In genomic region chr17:77345260-77345910, GRCh38 we compare ENCODE assay signal across 18 cellular contexts.
A peak's percentile ranks its signal among the peaks of the same experiment; 100 is the strongest.
DNase-seq lines count a peak whose midpoint lies in the region; ATAC-seq, FAIRE-seq and TF ChIP-seq lines count a peak whose summit lies in the region.
"Had no signal": no experiment of that assay in that cellular context is flagged by ENCODE, and none has a peak within 500 bp of the region (broad histone marks: within the 10 kb centered on the region; RNA-seq: fewer than 3 reads in every experiment).

No MANE protein-coding gene starts in this region.

- no peak overlapping the region for H3K4ac ChIP-seq in mesenchymal stem cell (ENCODE audit: low read depth in 1 of 2, low read length in 2 of 2)

- peak overlapping the region; percentile 13 for H4K91ac ChIP-seq in mesenchymal stem cell (ENCODE audit: low read length)

- H3K4me1 ChIP-seq in A549 (peaks cover 10% of the 10 kb centered on the region), K562 (replicated peaks in 1 of 2; ENCODE audit: control insufficient read depth in 2 of 2, insufficient read depth in 2 of 2, low read length in 2 of 2) (peaks cover 0 to 5% of the 10 kb centered on the region in 2 experiments; a peak in 2 of 5 replicates), mesenchymal stem cell (ENCODE audit: control insufficient read depth, insufficient read depth, low read depth, low read length) (peaks cover 22% of the 10 kb centered on the region)
- H3K4me1 ChIP-seq in CD4-positive, alpha-beta memory T cell (ENCODE audit: insufficient read depth, low read length), result peaks cover 58% of the 10 kb centered on the region

- H3K4me1 Mint-ChIP-seq in CD4-positive, alpha-beta memory T cell, result peaks cover 39 to 62% (median 52%) of the 10 kb centered on the region in 4 donors

- H3K27me3 ChIP-seq in CD4-positive, alpha-beta memory T cell (ENCODE audit: insufficient read depth, low read length), result no peaks in the 10 kb centered on the region
- H3K27me3 ChIP-seq in K562 (ENCODE audit: control insufficient read depth in 2 of 2, insufficient read depth in 2 of 2, low read length in 2 of 2), result no peaks in the 10 kb centered on the region
- H3K27me3 ChIP-seq in mesenchymal stem cell (ENCODE audit: control insufficient read depth in 1 of 2, insufficient read depth in 1 of 2, low read length in 2 of 2), result no peaks in the 10 kb centered on the region
- H3K27me3 ChIP-seq: gastroesophageal sphincter, neutrophil had no signal

- no peaks in the 10 kb centered on the region; the same call in 1 of the 2 replicates for H4K20me1 ChIP-seq in K562 (replicated peaks; ENCODE audit: control insufficient read depth, insufficient read depth, low read length)

- no peak overlapping the region for H3K23ac ChIP-seq in mesenchymal stem cell (ENCODE audit: low read length in 2 of 2)

- FAIRE-seq in A549 (lab: Jason Lieb, UNC) (no peak), K562 (lab: Jason Lieb, UNC) (no peak)
- FAIRE-seq: TTC549 had no signal

- POLR2A ChIA-PET in A549 (lab: Yijun Ruan, JAX) (no interaction called here), K562 (lab: Yijun Ruan, JAX) (no interaction called here)
- POLR2A ChIA-PET in CD4-positive, alpha-beta memory T cell (lab: Charles Lee; ENCODE audit: partially characterized antibody), result interaction anchor here (0.7 to 2.7 kb wide), 8 partner anchors 7 to 109 kb away, joined by 3 to 16 read pairs (median 6); no protein-coding TSS in a partner anchor

- H3K9me1 ChIP-seq in K562 (ENCODE audit: control insufficient read depth, insufficient read depth, low read length), result no peaks in the 10 kb centered on the region

- no peaks in the 10 kb centered on the region for H3K36me3 ChIP-seq in CD4-positive, alpha-beta memory T cell (ENCODE audit: insufficient read depth, low read length)
- H3K36me3 ChIP-seq in K562 (ENCODE audit: control insufficient read depth, insufficient read depth, low read length) (peaks cover 3% of the 10 kb centered on the region; the same call in 1 of the 3 replicates), mesenchymal stem cell (ENCODE audit: control insufficient read depth in 1 of 2, insufficient read depth in 2 of 2, low read depth in 1 of 2, low read length in 2 of 2) (peaks cover 5 to 6% of the 10 kb centered on the region in 2 experiments)
- H3K36me3 ChIP-seq: gastroesophageal sphincter, neutrophil had no signal

- no TSS peak for BruUV-seq in K562 (replicated peaks; lab: Mats Ljungman, UMichigan)

- TF ChIP-seq CTCF in A549 (IDR thresholded peaks at IDR 0.05) (no peak), K562 (IDR thresholded peaks at IDR 0.05 in 2 of 3, conservative IDR thresholded peaks at IDR 0.05 in 1 of 3; ENCODE audit: insufficient read depth in 2 of 3, low read depth in 1 of 3, low read length in 3 of 3) (no peak)

- no peak overlapping the region for H4K8ac ChIP-seq in mesenchymal stem cell (ENCODE audit: low read length)

- H3K36me3 Mint-ChIP-seq in CD4-positive, alpha-beta memory T cell, result no peaks in the 10 kb centered on the region

- no peak overlapping the region for H2BK12ac ChIP-seq in mesenchymal stem cell (ENCODE audit: low read length in 2 of 2)

- H3K9ac ChIP-seq in K562 (ENCODE audit: insufficient read depth in 1 of 2, low read depth in 2 of 2, low read length in 2 of 2) (no peak overlapping the region), mesenchymal stem cell (ENCODE audit: low read length) (peak overlapping the region; percentile 9)

- H3K79me1 ChIP-seq in mesenchymal stem cell (replicated peaks; ENCODE audit: low read length, poor library complexity, severe bottlenecking), result peaks cover 23% of the 10 kb centered on the region

- no peaks in the 10 kb centered on the region for H3K9me3 Mint-ChIP-seq in CD4-positive, alpha-beta memory T cell

- no peaks in the 10 kb centered on the region for H3K27me3 Mint-ChIP-seq in CD4-positive, alpha-beta memory T cell
- H3K27me3 Mint-ChIP-seq: B cell; stimulated activated naive B cell treated with anti-CD40 and anti-IgM and Interleukin-4, amounts not matched to agents 10 μg/mL and 1 μg/mL and 100 μg/mL, for 72 hours had no signal

- H3K4me2 ChIP-seq in A549 (no peak overlapping the region), K562 (ENCODE audit: insufficient read depth, low read length) (no peak overlapping the region), mesenchymal stem cell (ENCODE audit: low read length, poor library complexity, severe bottlenecking) (no peak overlapping the region)

- WGBS in A549 (ENCODE audit: missing lambda C conversion rate), result 93% methylated on average over 9 of the region's 9 CpGs
- 93% methylated on average over 9 of the region's 9 CpGs for WGBS in K562 (ENCODE audit: insufficient coverage, low coverage, missing lambda C conversion rate)
- 95% methylated on average over 9 of the region's 9 CpGs for WGBS in mesenchymal stem cell

- DNase-seq in A549 (ENCODE audit: low read depth in 1 of 2, low spot score in 1 of 2), result no peak
- no peak for DNase-seq in CD4-positive, alpha-beta memory T cell
- no peak for DNase-seq in K562 (ENCODE audit: extremely low read depth in 1 of 4, low spot score in 3 of 4)
- no peak for DNase-seq in mesenchymal stem cell
- DNase-seq in NCI-H1105 treated with DMSO at 0.1 percent for 48 hours (lab: John Stamatoyannopoulos, UW), result no peak
- DNase-seq: cerebellar nuclear complex; DMS79; GOT3; mesendoderm; NCI-H1092; stimulated activated naive B cell treated with anti-CD40 and anti-IgM and Interleukin-4, amounts not matched to agents 10 μg/mL and 1 μg/mL and 100 μg/mL, for 72 hours had no signal

- H2BK15ac ChIP-seq in mesenchymal stem cell (ENCODE audit: low read depth, poor library complexity, severe bottlenecking), result no peak overlapping the region

- H3K27ac Mint-ChIP-seq in CD4-positive, alpha-beta memory T cell, result peak overlapping the region in 6 of 7 donors; percentile 53 to 87 (median 78)
- H3K27ac Mint-ChIP-seq: B cell; stimulated activated naive B cell treated with anti-CD40 and anti-IgM and Interleukin-4, amounts not matched to agents 10 μg/mL and 1 μg/mL and 100 μg/mL, for 72 hours had no signal

- H2BK120ac ChIP-seq in mesenchymal stem cell (ENCODE audit: low read depth, low read length), result no peak overlapping the region

- peak overlapping the region in 3 of 8 donors; percentile 30 to 57 (median 35) for H3K4me3 Mint-ChIP-seq in CD4-positive, alpha-beta memory T cell
- H3K4me3 Mint-ChIP-seq: B cell; stimulated activated naive B cell treated with anti-CD40 and anti-IgM and Interleukin-4, amounts not matched to agents 10 μg/mL and 1 μg/mL and 100 μg/mL, for 72 hours had no signal

- H2AFZ ChIP-seq in K562 (ENCODE audit: low read depth, low read length), result no peak overlapping the region
- H2AFZ ChIP-seq in mesenchymal stem cell (ENCODE audit: low read depth, low read length), result no peak overlapping the region

- H3K4me3 ChIP-seq in A549 (no peak overlapping the region), K562 (no peak overlapping the region), mesenchymal stem cell (ENCODE audit: insufficient read depth in 1 of 2, low read depth in 1 of 2, low read length in 2 of 2) (no peak overlapping the region)
- H3K4me3 ChIP-seq in CD4-positive, alpha-beta memory T cell (ENCODE audit: low read length in 2 of 2), result no peak overlapping the region
- H3K4me3 ChIP-seq: gastroesophageal sphincter had no signal

- CTCF ChIA-PET in A549 (lab: Yijun Ruan, JAX) (interaction anchor here (1.0 to 6.3 kb wide), 6 partner anchors 14 to 85 kb away, joined by 3 to 62 read pairs (median 4); no protein-coding TSS in a partner anchor), K562 (lab: Yijun Ruan, JAX; ENCODE audit: low intra/inter-chr PET ratio) (no interaction called here)
- CTCF ChIA-PET in CD4-positive, alpha-beta memory T cell (lab: Charles Lee; ENCODE audit: partially characterized antibody), result interaction anchor here (3.5 kb wide), 1 partner anchor 13 kb away, joined by 20 read pairs; no protein-coding TSS in a partner anchor

- H3K18ac ChIP-seq in mesenchymal stem cell (ENCODE audit: low read depth in 1 of 2, low read length in 2 of 2), result no peak overlapping the region

- H3K9me3 ChIP-seq in A549 (peaks cover 14% of the 10 kb centered on the region), K562 (replicated peaks; ENCODE audit: control insufficient read depth, insufficient read depth, low read depth, low read length) (no peaks in the 10 kb centered on the region), mesenchymal stem cell (ENCODE audit: control insufficient read depth, low read length) (no peaks in the 10 kb centered on the region)
- H3K9me3 ChIP-seq in CD4-positive, alpha-beta memory T cell (ENCODE audit: control insufficient read depth in 1 of 2, low read length in 2 of 2), result no peaks in the 10 kb centered on the region
- H3K9me3 ChIP-seq: gastroesophageal sphincter, neutrophil had no signal

- peak; percentile 62 to 67; a peak in 5 of 6 replicates for ATAC-seq in A549
- peak; percentile 42; the same call in 1 of the 3 replicates for ATAC-seq in K562
- no peak for ATAC-seq in GM18861 (IDR thresholded peaks at IDR 0.05; ENCODE audit: unreplicated experiment)
- ATAC-seq in HG02588 (IDR thresholded peaks at IDR 0.05; ENCODE audit: unreplicated experiment), result no peak
- ATAC-seq in HG02678 (IDR thresholded peaks at IDR 0.05; ENCODE audit: unreplicated experiment), result no peak
- ATAC-seq: gastroesophageal sphincter; stimulated activated naive B cell treated with anti-CD40 and anti-IgM and Interleukin-4, amounts not matched to agents 10 μg/mL and 1 μg/mL and 100 μg/mL, for 72 hours had no signal

- no peak overlapping the region for H2BK5ac ChIP-seq in mesenchymal stem cell (ENCODE audit: low read depth, low read length, poor library complexity, severe bottlenecking)

- H3K27ac ChIP-seq in A549, result no peak overlapping the region
- H3K27ac ChIP-seq in CD4-positive, alpha-beta memory T cell (ENCODE audit: low read depth, low read length), result no peak overlapping the region
- no peak overlapping the region for H3K27ac ChIP-seq in K562 (ENCODE audit: extremely low read depth, low read depth, low read length)
- H3K27ac ChIP-seq in mesenchymal stem cell (ENCODE audit: low read length, poor library complexity, severe bottlenecking), result no peak overlapping the region
- H3K27ac ChIP-seq: gastroesophageal sphincter, neutrophil had no signal

- TF ChIP-seq EP300 in A549 (IDR thresholded peaks at IDR 0.05), result no peak
- no peak for TF ChIP-seq EP300 in K562 (IDR thresholded peaks at IDR 0.05; ENCODE audit: low read length)

- peaks cover 68% of the 10 kb centered on the region for H3K79me2 ChIP-seq in K562 (ENCODE audit: control insufficient read depth, insufficient read depth, low read length)

- intact Hi-C loops in CD4-positive, alpha-beta memory T cell (cut with micrococcal nuclease), result no loop called here
- intact Hi-C loops in K562 (cut with micrococcal nuclease), result no loop called here

- no peak for TF ChIP-seq POLR2A in A549 (IDR thresholded peaks at IDR 0.05; ENCODE audit: low read length)
- TF ChIP-seq POLR2A in K562 (conservative IDR thresholded peaks at IDR 0.05), result no peak

- TF ChIP-seq RAD21 in A549 (conservative IDR thresholded peaks at IDR 0.05 in 1 of 2, IDR thresholded peaks at IDR 0.05 in 1 of 2), result no peak
- no peak for TF ChIP-seq RAD21 in K562 (CRISPR knock-in tag; conservative IDR thresholded peaks at IDR 0.05 in 1 of 2, IDR thresholded peaks at IDR 0.05 in 1 of 2)

- in situ Hi-C loops in K562 (cut with MboI), result no loop called here

- H2AK5ac ChIP-seq in mesenchymal stem cell (ENCODE audit: low read length, severe bottlenecking), result no peak overlapping the region

- no peak overlapping the region for H3K14ac ChIP-seq in mesenchymal stem cell (ENCODE audit: low read length in 2 of 2)

TF ChIP-seq in K562, 482 proteins besides CTCF, POLR2A, EP300 and RAD21:
- TF ChIP-seq NELFE (IDR thresholded peaks at IDR 0.05; ENCODE audit: insufficient read depth, insufficient read length) (no peak), KHSRP (IDR thresholded peaks at IDR 0.05) (no peak)
TF ChIP-seq in K562: peak in this region for 0.

Comparison
In these comparisons a context has a peak if more than half of its experiments do, and no peak if none do; other contexts are left out.
1. ATAC-seq: peak in A549 (2 of 2) and K562 (single experiment); none in GM18861 (single experiment), HG02588 (single experiment) and HG02678 (single experiment).